7 cellular contexts compared by ENCODE assay signal in genomic region chr4:152045781-152046571, GRCh38.
DNase-seq lines count a peak whose midpoint lies in the region; ATAC-seq and TF ChIP-seq lines count a peak whose summit lies in the region.

No MANE protein-coding gene starts in this region.

- H3K27me3 ChIP-seq in stomach, result peaks cover 0 to 14% (median 5%) of the 10 kb centered on the region in 3 donors
- H3K27me3 ChIP-seq in MM.1S (replicated peaks; ENCODE audit: insufficient read depth, low read length), result no peaks in the 10 kb centered on the region

- H4K20me1 ChIP-seq in MM.1S (ENCODE audit: insufficient read depth, low read length), result no peaks in the 10 kb centered on the region

- no peaks in the 10 kb centered on the region for H3K36me3 ChIP-seq in stomach
- H3K36me3 ChIP-seq in MM.1S (replicated peaks; ENCODE audit: insufficient read depth, low read length), result no peaks in the 10 kb centered on the region

- peaks cover 7 to 20% (median 10%) of the 10 kb centered on the region in 4 donors for H3K4me1 ChIP-seq in stomach
- no peaks in the 10 kb centered on the region for H3K4me1 ChIP-seq in MM.1S (ENCODE audit: low read length)

- intact Hi-C loops in stomach (cut with DNase I; ENCODE audit: low total_unique reads), result no loop called here

- TF ChIP-seq CTCF in stomach (IDR thresholded peaks at IDR 0.05) (peak in 5 of 7 experiments; percentile 9 to 43 (median 23)), MM.1S (IDR thresholded peaks at IDR 0.05; ENCODE audit: low read length) (no peak)

- H3K4me3 ChIP-seq in iPS-18c (ENCODE audit: insufficient read depth, low read depth, low read length), result peak overlapping the region; percentile 43
- peak overlapping the region; percentile 17 to 43 (median 20) for H3K4me3 ChIP-seq in stomach
- no peak overlapping the region for H3K4me3 ChIP-seq in MM.1S (ENCODE audit: low read length)

- WGBS in stomach, 5 donors, result 8 to 21% (median 12%) methylated on average over 23 to 37 of the region's 37 CpGs

- H2AFZ ChIP-seq in MM.1S (ENCODE audit: low read length), result no peak overlapping the region

- TF ChIP-seq POLR2A in stomach (IDR thresholded peaks at IDR 0.05), result no peak

- H3K27ac ChIP-seq in stomach (peak overlapping the region in 1 of 5 donors; percentile 21), MM.1S (ENCODE audit: low read length) (no peak overlapping the region)

- no peak overlapping the region for H3K4me2 ChIP-seq in MM.1S (ENCODE audit: low read depth, low read length)

- no peaks in the 10 kb centered on the region for H3K79me2 ChIP-seq in MM.1S (ENCODE audit: low read length)

- H3K9me3 ChIP-seq in iPS-18c (ENCODE audit: control insufficient read depth, insufficient read depth, low read length) (no peaks in the 10 kb centered on the region), stomach (peaks cover 0 to 6% (median 0%) of the 10 kb centered on the region in 4 donors), MM.1S (replicated peaks; ENCODE audit: insufficient read depth, low read length) (no peaks in the 10 kb centered on the region)

- ATAC-seq in GM18502 (IDR thresholded peaks at IDR 0.05; ENCODE audit: poor library complexity, unreplicated experiment) (peak; percentile 65), HG02943 (IDR thresholded peaks at IDR 0.05; ENCODE audit: low read depth, unreplicated experiment) (peak; percentile 58)

- no peak overlapping the region for H3K9ac ChIP-seq in MM.1S (ENCODE audit: low read length)

- no peaks in the 10 kb centered on the region for H3F3A ChIP-seq in MM.1S (ENCODE audit: insufficient read depth, low read length)

- DNase-seq in activated gamma-delta T cell treated with Interleukin-2 at 50 U/mL for 16 hours, result peak; percentile 14
- peak; percentile 50 for DNase-seq in stomach
- DNase-seq in NCI-H2227 treated with DMSO at 0.1 percent for 48 hours (lab: John Stamatoyannopoulos, UW), result no peak
- no peak for DNase-seq in MM.1S

- TF ChIP-seq EP300 in stomach (IDR thresholded peaks at IDR 0.05), result no peak

- H3K9me2 ChIP-seq in MM.1S (replicated peaks; ENCODE audit: insufficient read depth, low read length), result no peaks in the 10 kb centered on the region

Comparison
In these comparisons a context has a peak if more than half of its experiments do, and no peak if none do; other contexts are left out.
1. DNase-seq: peak in activated gamma-delta T cell treated with Interleukin-2 at 50 U/mL for 16 hours (single experiment) and stomach (single experiment); none in NCI-H2227 treated with DMSO at 0.1 percent for 48 hours (single experiment) and MM.1S (single experiment).